2 cellular contexts compared by ENCODE assay signal in the genomic region with DNA sequence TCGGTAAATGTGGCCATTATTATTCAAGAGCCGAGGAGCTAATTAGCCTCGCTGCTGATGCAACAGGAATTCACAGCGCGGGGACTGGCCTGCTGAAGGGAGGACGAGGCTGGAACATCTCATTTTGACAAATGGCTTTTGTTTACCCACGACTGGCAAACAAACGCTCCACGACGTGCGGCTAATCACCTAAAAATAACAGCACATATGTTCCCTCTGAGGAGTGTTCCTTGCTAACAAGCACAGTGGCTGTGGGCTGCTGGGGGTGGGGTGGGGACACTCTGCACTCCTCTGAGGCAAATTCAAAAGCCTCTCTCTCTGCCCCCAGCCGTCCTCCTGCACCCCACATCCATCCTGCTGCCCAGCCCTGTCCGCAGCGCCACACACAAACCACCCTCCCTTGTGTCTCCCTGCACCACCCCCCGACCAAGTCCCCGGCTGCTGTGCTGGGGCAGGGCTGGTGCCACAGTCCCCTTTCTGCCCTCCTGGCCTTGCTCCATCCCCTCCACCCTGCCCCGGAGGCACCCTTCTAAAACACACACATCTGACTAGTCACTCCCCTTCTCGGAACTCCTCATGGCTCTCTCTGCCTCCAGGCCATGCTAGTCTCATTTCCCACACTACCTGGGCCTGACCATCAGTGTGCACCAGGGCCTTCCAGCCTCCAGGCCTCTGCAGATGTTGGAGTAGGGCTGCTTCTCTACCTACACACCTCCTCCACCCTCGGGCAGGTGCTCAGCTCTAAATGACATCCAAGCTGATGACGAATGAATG. TPM values are rescaled to one million over a fixed set of nuclear protein-coding genes. Genes with fewer than 3 reads are reported as not detected.
"Had no signal": no experiment of that assay in that cellular context is flagged by ENCODE, and none has a peak within 500 bp of the region (broad histone marks: within the 10 kb centered on the region; RNA-seq: fewer than 3 reads in every experiment).

No MANE protein-coding gene starts in this region.

RNA-seq across cellular contexts. Expression of a gene that starts 37.0 kb away (rescaled TPM):
- total RNA-seq: ascending aorta, natural killer cell had no signal
